ENCODE assay signal across 27 cellular contexts in the genomic region with DNA sequence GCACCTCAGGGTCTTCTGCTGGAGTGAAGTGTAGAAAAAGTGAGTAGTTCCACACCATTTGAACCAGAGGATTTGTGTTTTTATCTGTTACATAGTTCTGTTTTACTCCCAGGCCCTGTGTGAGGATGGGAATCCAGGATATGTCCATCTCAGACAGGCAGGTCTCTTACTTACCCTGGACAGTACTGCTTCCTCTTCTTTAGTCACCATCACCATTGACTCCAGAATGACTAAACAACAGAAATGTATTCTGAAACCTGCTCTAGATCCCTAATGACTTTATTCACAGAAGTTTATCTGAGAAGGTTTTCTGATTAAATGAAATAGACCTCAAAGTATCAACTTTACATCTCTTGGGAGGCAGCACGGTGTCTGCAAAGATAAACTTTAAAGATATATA.
"Had no signal": no experiment of that assay in that cellular context is flagged by ENCODE, and none has a peak within 500 bp of the region (broad histone marks: within the 10 kb centered on the region; RNA-seq: fewer than 3 reads in every experiment).

No MANE protein-coding gene starts in this region.

- H2AFZ ChIP-seq: neural progenitor cell, parathyroid adenoma had no signal

- H3K4me2 ChIP-seq: neural progenitor cell had no signal

- H3K27ac Mint-ChIP-seq: mesothelial cell of epicardium, naive B cell, nephron, neural progenitor cell, progenitor cell of endocrine pancreas, type B pancreatic cell had no signal

- ATAC-seq: foreskin keratinocyte, gastroesophageal sphincter, heart left ventricle, left cardiac atrium, left lung, mucosa of descending colon, right lobe of liver had no signal

- H3K9me3 ChIP-seq: esophagus muscularis mucosa, gastroesophageal sphincter, heart left ventricle, left lung, mucosa of descending colon, right lobe of liver, testis had no signal

- H3K27me3 ChIP-seq: esophagus muscularis mucosa, gastroesophageal sphincter, heart left ventricle, left lung, neural progenitor cell, right lobe of liver, testis, tibial artery had no signal

- H3K9me3 Mint-ChIP-seq: nephron, type B pancreatic cell had no signal

- H3K36me3 ChIP-seq: tibial artery had no signal

- H3K79me2 ChIP-seq: parathyroid adenoma had no signal

- H3K27me3 Mint-ChIP-seq: naive B cell, progenitor cell of endocrine pancreas, type B pancreatic cell had no signal

- H3K4me3 Mint-ChIP-seq: mesothelial cell of epicardium, naive B cell, nephron, neural progenitor cell, type B pancreatic cell had no signal

- DNase-seq: dermis blood vessel endothelial cell; effector memory CD4-positive, alpha-beta T cell; foreskin keratinocyte; heart left ventricle; hippocampal formation; left cardiac atrium; left lung; mesenchymal stem cell; mucosa of descending colon; naive B cell; right lobe of liver; small intestine; stimulated activated CD4-positive, alpha-beta T cell treated with anti-CD3 and anti-CD28 coated beads, Interleukin-15, amount 100 ng/mL, for 24 hours; stimulated activated CD4-positive, alpha-beta T cell treated with anti-CD3 and anti-CD28 coated beads, Interleukin-2, amount 100 ng/mL, for 48 hours; stimulated activated naive CD4-positive, alpha-beta T cell; substantia nigra; testis; tibial artery had no signal

- H3K4me1 Mint-ChIP-seq: naive B cell, nephron had no signal

- H3K4me3 ChIP-seq: coronary artery, esophagus muscularis mucosa, gastroesophageal sphincter, heart left ventricle, left lung, mucosa of descending colon, neural progenitor cell, right lobe of liver, testis, tibial artery had no signal

- H3K27ac ChIP-seq: coronary artery, esophagus muscularis mucosa, foreskin keratinocyte, gastroesophageal sphincter, heart left ventricle, left lung, neural progenitor cell, parathyroid adenoma, right lobe of liver, testis, tibial artery had no signal

- H3K4me1 ChIP-seq: esophagus muscularis mucosa, foreskin keratinocyte, gastroesophageal sphincter, heart left ventricle, left lung, parathyroid adenoma, testis, tibial artery had no signal
